Comparison of ENCODE assay signal across 10 cellular contexts in the genomic region with DNA sequence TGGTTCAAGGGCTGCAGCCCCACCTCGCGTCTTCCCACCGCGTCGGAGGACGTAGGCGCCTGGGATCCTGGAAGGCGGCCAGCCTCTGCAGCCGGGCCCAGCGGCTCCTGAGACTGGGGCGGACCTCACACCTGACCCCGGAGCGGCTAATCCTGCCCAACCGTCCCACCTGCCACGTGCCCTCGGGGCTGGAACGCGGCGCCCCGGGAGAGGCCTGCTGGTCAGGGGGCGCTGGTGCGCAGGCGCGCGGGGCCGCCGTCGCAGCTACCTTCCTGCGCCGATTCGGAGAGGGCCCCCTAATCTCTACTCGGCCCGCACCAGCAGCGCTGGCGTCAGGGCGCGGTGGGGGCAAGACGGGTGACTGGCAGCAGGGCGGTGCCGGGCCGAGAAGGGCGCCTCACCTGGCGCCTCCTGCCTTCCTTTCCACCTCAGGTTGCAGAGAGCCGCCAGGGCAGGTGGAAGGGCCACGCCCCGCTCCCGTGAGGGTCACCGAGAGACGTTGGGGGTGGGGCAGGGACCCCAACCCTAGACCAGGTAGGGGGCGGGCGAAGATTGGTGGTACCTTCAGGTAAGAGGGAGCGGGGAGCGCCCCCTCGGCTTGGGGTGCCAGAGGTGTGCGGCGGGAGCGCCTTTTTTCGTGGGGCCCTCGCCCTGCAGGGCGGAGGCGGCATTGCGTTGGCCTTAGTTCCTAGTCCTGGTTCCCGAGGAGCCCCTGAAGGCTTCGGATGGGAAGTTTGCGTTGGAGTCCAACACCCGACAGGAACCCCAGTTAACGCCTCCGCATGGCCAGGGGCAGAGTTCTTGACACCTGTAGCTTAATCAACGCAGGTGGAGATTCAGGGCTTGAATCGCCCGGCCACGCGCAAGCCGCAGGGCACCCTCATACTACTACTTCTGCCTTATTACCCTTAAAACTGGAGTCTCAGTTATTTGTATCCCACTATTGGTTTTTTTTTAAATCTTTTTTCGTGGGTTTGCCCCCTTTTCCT. TPM values are rescaled to one million over a fixed set of nuclear protein-coding genes. Genes with fewer than 3 reads are reported as not detected.
DNase-seq lines count a peak whose midpoint lies in the region; ATAC-seq and TF ChIP-seq lines count a peak whose summit lies in the region.
"Had no signal": no experiment of that assay in that cellular context is flagged by ENCODE, and none has a peak within 500 bp of the region (broad histone marks: within the 10 kb centered on the region; RNA-seq: fewer than 3 reads in every experiment).

A gene with protein sequence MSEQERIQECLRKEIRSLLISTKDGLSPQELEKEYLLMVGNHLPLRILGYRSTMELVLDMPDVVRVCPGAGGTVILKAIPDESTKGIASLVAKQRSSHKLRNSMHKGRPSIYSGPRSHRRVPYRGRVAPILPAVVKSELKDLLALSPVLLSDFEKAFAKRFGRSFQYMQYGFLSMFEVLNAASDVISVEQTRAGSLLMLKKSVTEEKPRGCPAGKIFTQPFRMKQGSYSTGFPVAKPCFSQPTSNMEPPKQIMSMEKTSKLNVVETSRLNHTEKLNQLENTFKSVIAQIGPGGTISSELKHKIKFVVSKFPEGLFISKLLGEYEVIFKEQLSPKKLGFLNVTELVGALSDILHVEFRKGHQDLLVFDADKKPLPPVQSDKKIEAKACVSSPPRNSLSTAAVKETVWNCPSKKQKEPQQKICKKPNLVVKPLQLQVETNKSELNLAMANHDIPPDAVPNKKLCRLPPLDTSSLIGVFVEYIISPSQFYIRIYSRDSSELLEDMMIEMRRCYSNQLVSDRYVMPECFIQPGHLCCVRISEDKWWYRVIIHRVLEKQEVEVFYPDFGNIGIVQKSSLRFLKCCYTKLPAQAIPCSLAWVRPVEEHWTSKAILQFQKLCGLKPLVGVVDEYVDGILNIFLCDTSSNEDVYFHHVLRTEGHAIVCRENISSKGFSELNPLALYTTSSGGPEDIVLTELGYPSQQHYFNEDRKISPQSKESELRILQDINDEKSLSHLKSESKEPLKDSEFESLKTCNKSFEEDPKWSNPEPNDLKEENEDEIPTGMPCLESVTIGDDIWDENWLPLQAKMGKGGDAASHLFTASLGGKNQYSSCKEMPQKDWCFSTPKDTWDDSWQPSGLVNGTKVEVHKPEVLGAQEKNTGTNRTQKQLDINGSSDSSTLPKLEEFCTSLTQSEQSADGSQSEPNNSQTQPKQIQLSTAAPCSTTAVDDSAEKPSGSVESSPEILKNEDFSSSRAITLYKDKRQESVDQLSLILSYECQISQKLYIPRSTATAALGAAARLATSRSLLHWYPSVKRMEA (plus strand): TSS at position 241 of the 989 bp plus-strand sequence. CDS start 784 bp downstream, outside the sequence.

- no peak within 1 kb of the TSS for H3K27ac ChIP-seq in cardiac muscle cell
- H3K27ac ChIP-seq in left lung, result no peak within 1 kb of the TSS
- H3K27ac ChIP-seq in aorta (ENCODE audit: low read depth in 1 of 2, low read length in 2 of 2), result no peak within 1 kb of the TSS

- DNase-seq in cardiac muscle cell (ENCODE audit: low read depth in 1 of 2, low spot score in 1 of 2), result peak; percentile 18 to 25
- DNase-seq in cardiac septum (ENCODE audit: low spot score), result no peak
- DNase-seq in MCF 10A (ENCODE audit: unreplicated experiment), result peak; percentile 81
- no peak for DNase-seq in left lung
- no peak for DNase-seq in aorta
- no peak for DNase-seq in glomerular visceral epithelial cell (ENCODE audit: extremely low spot score)
- DNase-seq: CD4-positive, alpha-beta memory T cell; NCI-H1048 had no signal

- H3K36me3 ChIP-seq in cardiac muscle cell (no peaks in the 10 kb centered on the region), left lung (no peaks in the 10 kb centered on the region), aorta (ENCODE audit: control insufficient read depth in 1 of 2, insufficient read depth in 2 of 2, low read length in 1 of 2) (no peaks in the 10 kb centered on the region)

- ATAC-seq in left lung, result peak; percentile 75
- ATAC-seq in aorta (ENCODE audit: low FRiP score), result peak; percentile 55
- ATAC-seq in GM21717 (IDR thresholded peaks at IDR 0.05; ENCODE audit: unreplicated experiment), result no peak
- ATAC-seq in GM18502 (IDR thresholded peaks at IDR 0.05; ENCODE audit: poor library complexity, unreplicated experiment), result no peak

- H3K9me3 Mint-ChIP-seq in MCF 10A (ENCODE audit: unreplicated experiment), result no peaks in the 10 kb centered on the region

- H3K4me3 Mint-ChIP-seq in MCF 10A (ENCODE audit: unreplicated experiment), result peak within 1 kb of the TSS; percentile 61
- H3K4me3 Mint-ChIP-seq: CD4-positive, alpha-beta memory T cell had no signal

- 12 to 13% methylated on average over 73 to 75 of the region's 75 CpGs for WGBS in aorta, 2 donors

- peak within 1 kb of the TSS; percentile 9 for H3K4me3 ChIP-seq in cardiac muscle cell
- H3K4me3 ChIP-seq in left lung, result no peak within 1 kb of the TSS
- peak within 1 kb of the TSS in 1 of 2 donors; percentile 28 for H3K4me3 ChIP-seq in aorta (ENCODE audit: low read length in 2 of 2)

- no peaks in the 10 kb centered on the region for H3K4me1 ChIP-seq in cardiac muscle cell (ENCODE audit: low read depth)
- H3K4me1 ChIP-seq in left lung, result no peaks in the 10 kb centered on the region
- no peaks in the 10 kb centered on the region for H3K4me1 ChIP-seq in aorta (ENCODE audit: control insufficient read depth in 1 of 2, insufficient read depth in 2 of 2, low read length in 2 of 2)

- TF ChIP-seq CTCF in cardiac muscle cell (IDR thresholded peaks at IDR 0.05; ENCODE audit: low read depth, low read length), result no peak
- no peak for TF ChIP-seq CTCF in MCF 10A (IDR thresholded peaks at IDR 0.05; ENCODE audit: unreplicated experiment)
- no peak for TF ChIP-seq CTCF in left lung (IDR thresholded peaks at IDR 0.05)

- CTCF ChIA-PET in MCF 10A (lab: Yijun Ruan, JAX), result interaction anchor here (0.6 to 0.8 kb wide), 6 partner anchors 9 to 1201 kb away, joined by 3 to 4 read pairs (median 3); no protein-coding TSS in a partner anchor

- no peaks in the 10 kb centered on the region for H3K9me3 ChIP-seq in cardiac muscle cell (ENCODE audit: low read depth)
- H3K9me3 ChIP-seq in left lung, result no peaks in the 10 kb centered on the region
- H3K9me3 ChIP-seq in aorta (ENCODE audit: control insufficient read depth, low read length), result no peaks in the 10 kb centered on the region

- intact Hi-C loops in cardiac septum (cut with DNase I), result no loop called here
- intact Hi-C loops in MCF 10A (cut with micrococcal nuclease), result no loop called here
- intact Hi-C loops in left lung (cut with DNase I), result no loop called here
- intact Hi-C loops in aorta (cut with DNase I), result no loop called here

- peaks cover 41% of the 10 kb centered on the region for H3K27me3 Mint-ChIP-seq in MCF 10A (ENCODE audit: insufficient read depth, unreplicated experiment)

- H3K36me3 Mint-ChIP-seq in MCF 10A (ENCODE audit: insufficient read depth, unreplicated experiment), result no peaks in the 10 kb centered on the region
- H3K36me3 Mint-ChIP-seq: CD4-positive, alpha-beta memory T cell had no signal

- peaks cover 55% of the 10 kb centered on the region for H3K27me3 ChIP-seq in cardiac muscle cell
- H3K27me3 ChIP-seq in left lung, result peaks cover 14 to 56% of the 10 kb centered on the region in 2 donors
- no peaks in the 10 kb centered on the region for H3K27me3 ChIP-seq in aorta (ENCODE audit: control insufficient read depth in 1 of 2, insufficient read depth in 2 of 2, low read length in 1 of 2)

- BruUV-seq in MCF 10A (replicated peaks; lab: Mats Ljungman, UMichigan), result no TSS peak

- no peaks in the 10 kb centered on the region for H3K4me1 Mint-ChIP-seq in MCF 10A (ENCODE audit: insufficient read depth, unreplicated experiment)
- H3K4me1 Mint-ChIP-seq: CD4-positive, alpha-beta memory T cell had no signal

- POLR2A ChIA-PET in MCF 10A (lab: Yijun Ruan, JAX), result interaction anchor here (0.7 kb wide), 1 partner anchor 52 kb away, joined by 3 read pairs; no protein-coding TSS in a partner anchor

- no peak within 1 kb of the TSS for H3K27ac Mint-ChIP-seq in MCF 10A (ENCODE audit: low read depth, unreplicated experiment)
- H3K27ac Mint-ChIP-seq: CD4-positive, alpha-beta memory T cell had no signal

RNA-seq across cellular contexts. Expression of the gene that starts here (rescaled TPM):
- 0.21 TPM in 1 of 2 replicates, not detected in the other for total RNA-seq in cardiac muscle cell
- polyA plus RNA-seq in cardiac muscle cell, result not detected in 2 replicates
- not detected for total RNA-seq in cardiac septum
- total RNA-seq in MCF 10A (2022), result 0.12 TPM in 1 of 2 replicates, not detected in the other
- under 1 TPM; 0.16 to 0.50 TPM for total RNA-seq in left lung
- total RNA-seq in aorta, result under 1 TPM in 1 of 2 donors, not detected in 1; 0.36 TPM
- polyA plus RNA-seq in aorta, result under 1 TPM in 1 of 2 donors, not detected in 1; 0.08 TPM
- total RNA-seq: CD4-positive, alpha-beta memory T cell had no signal
- polyA plus RNA-seq: CD4-positive, alpha-beta memory T cell had no signal

Comparison
In these comparisons a context has a peak if more than half of its experiments do, and no peak if none do; other contexts are left out.
1. Peak in DNase-seq and H3K4me3 ChIP-seq in cardiac muscle cell; RNA of the gene not detected or under 1 TPM.
2. Peak in DNase-seq in MCF 10A; RNA of the gene not detected or under 1 TPM.
3. Peak in ATAC-seq in left lung; RNA of the gene not detected or under 1 TPM.
4. Peak in ATAC-seq in aorta; RNA of the gene not detected or under 1 TPM.